Comparison of ENCODE assay signal across 20 cellular contexts in genomic region chr12:31740618-31741017, GRCh38. TPM values are rescaled to one million over a fixed set of nuclear protein-coding genes. Genes with fewer than 3 reads are reported as not detected.
A peak's percentile ranks its signal among the peaks of the same experiment; 100 is the strongest.
DNase-seq lines count a peak whose midpoint lies in the region; ATAC-seq and TF ChIP-seq lines count a peak whose summit lies in the region.
"Had no signal": no experiment of that assay in that cellular context is flagged by ENCODE, and none has a peak within 500 bp of the region (broad histone marks: within the 10 kb centered on the region; RNA-seq: fewer than 3 reads in every experiment).

No MANE protein-coding gene starts in this region.

- no peak overlapping the region for H2AFZ ChIP-seq in osteoblast (ENCODE audit: low read length)

- peak overlapping the region; percentile 39 to 64 for H3K27ac Mint-ChIP-seq in T-cell
- H3K27ac Mint-ChIP-seq: activated CD8-positive, alpha-beta memory T cell treated with anti-CD3 and anti-CD28 coated beads, Interleukin-2, amount 10 ng/mL, durations not matched to agents 7 days and 5 days; activated naive CD4-positive, alpha-beta T cell treated with anti-CD3 and anti-CD28 coated beads, Interleukin-2, amount 50 U/mL, for 72 hours; activated T-helper 1 cell treated with anti-CD3 and anti-CD28 coated beads, Interleukin-12 subunit alpha, Interleukin-12 subunit beta, Interleukin-2, Interleukin-4 antibody, amounts not matched to agents 30 ng/mL and 10 ng/mL and 1 ng/mL, durations not matched to agents 14 hours and 24 hours and 36 hours; nephron progenitor cell had no signal

- H3K9me3 ChIP-seq in osteoblast (ENCODE audit: low read depth, low read length), result no peaks in the 10 kb centered on the region
- H3K9me3 ChIP-seq: body of pancreas, thoracic aorta had no signal

- no peak overlapping the region for H3K4me3 ChIP-seq in Jurkat, Clone E6-1 (ENCODE audit: low read length)
- no peak overlapping the region for H3K4me3 ChIP-seq in osteoblast (ENCODE audit: insufficient read depth, low read length)
- H3K4me3 ChIP-seq: body of pancreas, thoracic aorta had no signal

- no peaks in the 10 kb centered on the region for H3K79me2 ChIP-seq in osteoblast (ENCODE audit: insufficient read depth, low read length)

- no peaks in the 10 kb centered on the region for H3K27me3 Mint-ChIP-seq in T-cell
- H3K27me3 Mint-ChIP-seq: activated CD8-positive, alpha-beta memory T cell treated with anti-CD3 and anti-CD28 coated beads, Interleukin-2, amount 10 ng/mL, durations not matched to agents 7 days and 5 days had no signal

- H3K4me1 ChIP-seq in osteoblast (ENCODE audit: insufficient read depth, low read length), result peaks cover 5% of the 10 kb centered on the region
- H3K4me1 ChIP-seq: body of pancreas had no signal

- no peaks in the 10 kb centered on the region for H3K27me3 ChIP-seq in osteoblast (ENCODE audit: insufficient read depth, low read length)
- H3K27me3 ChIP-seq: body of pancreas, foreskin keratinocyte had no signal

- POLR2A ChIA-PET in T-cell (lab: Charles Lee), result interaction anchor here in 1 of 2 donors (0.5 kb wide), 1 partner anchor 32 kb away, joined by 3 read pairs; no protein-coding TSS in a partner anchor

- no peak for TF ChIP-seq CTCF in osteoblast (IDR thresholded peaks at IDR 0.05; ENCODE audit: extremely low read depth, low read depth, low read length)

- no peaks in the 10 kb centered on the region for H4K20me1 ChIP-seq in osteoblast (ENCODE audit: insufficient read depth, low read length)

- H3K9me3 Mint-ChIP-seq in T-cell, result no peaks in the 10 kb centered on the region
- H3K9me3 Mint-ChIP-seq: activated naive CD4-positive, alpha-beta T cell treated with anti-CD3 and anti-CD28 coated beads, Interleukin-2, amount 50 U/mL, for 72 hours; activated T-helper 1 cell treated with anti-CD3 and anti-CD28 coated beads, Interleukin-12 subunit alpha, Interleukin-12 subunit beta, Interleukin-2, Interleukin-4 antibody, amounts not matched to agents 30 ng/mL and 10 ng/mL and 1 ng/mL, durations not matched to agents 14 hours and 24 hours and 36 hours; nephron progenitor cell had no signal

- H3K4me1 Mint-ChIP-seq in T-cell, result peaks cover 76 to 80% (median 77%) of the 10 kb centered on the region in 3 donors

- H3K36me3 Mint-ChIP-seq in T-cell, result no peaks in the 10 kb centered on the region

- H3K36me3 ChIP-seq in osteoblast (ENCODE audit: insufficient read depth, low read length), result no peaks in the 10 kb centered on the region
- H3K36me3 ChIP-seq: thoracic aorta had no signal

- no peak overlapping the region for H3K4me3 Mint-ChIP-seq in T-cell
- H3K4me3 Mint-ChIP-seq: activated CD8-positive, alpha-beta memory T cell treated with anti-CD3 and anti-CD28 coated beads, Interleukin-2, amount 10 ng/mL, durations not matched to agents 7 days and 5 days; activated T-helper 1 cell treated with anti-CD3 and anti-CD28 coated beads, Interleukin-12 subunit alpha, Interleukin-12 subunit beta, Interleukin-2, Interleukin-4 antibody, amounts not matched to agents 30 ng/mL and 10 ng/mL and 1 ng/mL, durations not matched to agents 14 hours and 24 hours and 36 hours; nephron progenitor cell had no signal

- CTCF ChIA-PET in T-cell (lab: Charles Lee), result no interaction called here

- H3K27ac ChIP-seq in osteoblast (ENCODE audit: low read depth, low read length), result no peak overlapping the region
- H3K27ac ChIP-seq: body of pancreas, foreskin keratinocyte, thoracic aorta had no signal

- ATAC-seq in T-cell (replicated peaks in 1 of 4), result no peak
- ATAC-seq in HG03442 (IDR thresholded peaks at IDR 0.05; ENCODE audit: unreplicated experiment), result no peak
- ATAC-seq: activated CD8-positive, alpha-beta memory T cell treated with anti-CD3 and anti-CD28 coated beads, Interleukin-2, amount 10 ng/mL, durations not matched to agents 7 days and 5 days; activated naive CD4-positive, alpha-beta T cell treated with anti-CD3 and anti-CD28 coated beads, Interleukin-2, amount 50 U/mL, for 72 hours; body of pancreas; foreskin keratinocyte; left ventricle myocardium superior had no signal

- H3K4me2 ChIP-seq in osteoblast (ENCODE audit: insufficient read depth, low read length), result no peak overlapping the region

- DNase-seq in CMK (ENCODE audit: low read depth) (peak; percentile 54), T-cell (no peak), osteoblast (ENCODE audit: insufficient read length, low spot score, missing footprints) (peak; percentile 22), COR-L47 (lab: John Stamatoyannopoulos, UW) (no peak), DMS153 treated with DMSO at 0.1 percent for 48 hours (lab: John Stamatoyannopoulos, UW; ENCODE audit: unreplicated experiment) (no peak)
- DNase-seq in Jurkat, Clone E6-1 (ENCODE audit: low read depth, low spot score), result peak; percentile 91
- DNase-seq: activated CD8-positive, alpha-beta memory T cell treated with anti-CD3 and anti-CD28 coated beads, Interleukin-2, amount 10 ng/mL, durations not matched to agents 7 days and 5 days; body of pancreas; effector CD8-positive, alpha-beta T cell; foreskin keratinocyte; left ventricle myocardium superior; NCI-H1048; NCI-H187 treated with DMSO at 0.1 percent for 48 hours; nephron progenitor cell; Right ventricle myocardium superior; T-helper 1 cell had no signal

RNA-seq across cellular contexts. Expression of gene AMN1, which starts 11.8 kb away (rescaled TPM):
- not detected for polyA plus RNA-seq in Jurkat, Clone E6-1 (2012; ENCODE audit: insufficient read depth, insufficient read length)
- 10 to 100 TPM in 4 of 5 donors, 1 to 10 TPM in 1; 8.4 to 13.6 (median 12.2) TPM for total RNA-seq in T-cell
- 5.4 and 5.6 TPM in 2 replicates for total RNA-seq in osteoblast

Comparison
In these comparisons a context has a peak if more than half of its experiments do, and no peak if none do; other contexts are left out.
1. DNase-seq: peak in CMK (single experiment), Jurkat, Clone E6-1 (single experiment) and osteoblast (single experiment); none in T-cell (0 of 34), COR-L47 (single experiment) and DMS153 treated with DMSO at 0.1 percent for 48 hours (single experiment).